8 cellular contexts compared by ENCODE assay signal in the genomic region with DNA sequence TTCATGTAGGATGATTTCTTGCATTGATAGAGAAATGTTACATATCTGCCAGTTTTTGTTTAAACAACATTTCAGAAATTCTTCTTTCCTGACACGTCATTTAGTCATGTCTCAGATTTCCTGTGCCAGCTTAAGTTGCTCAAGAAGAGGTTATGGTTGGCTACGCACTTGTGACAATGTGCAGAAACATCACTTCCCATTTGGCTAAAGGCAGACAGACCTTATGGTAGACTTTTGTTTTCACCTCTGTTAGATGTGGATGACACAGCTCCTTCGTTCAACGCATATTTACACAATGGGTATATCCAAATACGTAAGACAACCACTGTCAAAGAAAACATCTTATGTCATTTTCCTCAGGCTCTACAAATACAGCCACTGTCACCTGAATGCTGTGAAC.
A peak's percentile ranks its signal among the peaks of the same experiment; 100 is the strongest.
DNase-seq lines count a peak whose midpoint lies in the region; ATAC-seq and TF ChIP-seq lines count a peak whose summit lies in the region.

No MANE protein-coding gene starts in this region.

- H3K27ac Mint-ChIP-seq in dendritic cell treated with granulocyte-macrophage colony-stimulating factor and Interleukin-4, amounts not matched to agents 40 ng/mL and 50 ng/mL, for 4 days: peak overlapping the region; percentile 92
- H3K27ac Mint-ChIP-seq in natural killer cell: no peak overlapping the region

- TF ChIP-seq CTCF in natural killer cell (IDR thresholded peaks at IDR 0.05): no peak
- no peak for TF ChIP-seq CTCF in GM13976 (IDR thresholded peaks at IDR 0.05; ENCODE audit: borderline replicate concordance, control extremely low read depth, extremely low read depth, insufficient read depth, missing control alignments)

- in situ Hi-C loops in GM13976 (cut with MboI; ENCODE audit: low sequenced_read_pairs, unreplicated experiment): no loop called here

- H3K36me3 Mint-ChIP-seq in dendritic cell treated with granulocyte-macrophage colony-stimulating factor and Interleukin-4, amounts not matched to agents 40 ng/mL and 50 ng/mL, for 4 days (ENCODE audit: low read depth): no peaks in the 10 kb centered on the region
- H3K36me3 Mint-ChIP-seq in natural killer cell: no peaks in the 10 kb centered on the region

- DNase-seq in MV-4-11 (lab: John Stamatoyannopoulos, UW) (peak; percentile 90), natural killer cell (no peak), NCI-H1048 (lab: John Stamatoyannopoulos, UW) (no peak), GM13976 (ENCODE audit: low spot score) (no peak)
- DNase-seq in stimulated activated CD4-positive, alpha-beta T cell treated with anti-CD3 and anti-CD28 coated beads, Interleukin-15, amount 100 ng/mL, for 24 hours: no peak

- peaks cover 36% of the 10 kb centered on the region for H3K4me1 Mint-ChIP-seq in dendritic cell treated with granulocyte-macrophage colony-stimulating factor and Interleukin-4, amounts not matched to agents 40 ng/mL and 50 ng/mL, for 4 days (ENCODE audit: low read depth)
- H3K4me1 Mint-ChIP-seq in natural killer cell: peaks cover 7 to 8% of the 10 kb centered on the region in 2 donors

- ATAC-seq in GM18502 (IDR thresholded peaks at IDR 0.05; ENCODE audit: poor library complexity, unreplicated experiment) (peak; percentile 84), HG02610 (IDR thresholded peaks at IDR 0.05; ENCODE audit: unreplicated experiment) (peak; percentile 76), natural killer cell (peak; percentile 46 to 65 (median 50))

- intact Hi-C loops in dendritic cell treated with granulocyte-macrophage colony-stimulating factor and Interleukin-4, amounts not matched to agents 40 ng/mL and 50 ng/mL, for 4 days (cut with micrococcal nuclease): loop anchor here (1.0 to 2.0 kb wide), 3 partner anchors 32 to 126 kb away; partner anchors contain the start of genes DOCK4 and ZNF277
- intact Hi-C loops in natural killer cell (cut with micrococcal nuclease): no loop called here

- peak overlapping the region; percentile 68 for H3K4me3 Mint-ChIP-seq in dendritic cell treated with granulocyte-macrophage colony-stimulating factor and Interleukin-4, amounts not matched to agents 40 ng/mL and 50 ng/mL, for 4 days
- H3K4me3 Mint-ChIP-seq in natural killer cell: no peak overlapping the region

- no peaks in the 10 kb centered on the region for H3K27me3 Mint-ChIP-seq in dendritic cell treated with granulocyte-macrophage colony-stimulating factor and Interleukin-4, amounts not matched to agents 40 ng/mL and 50 ng/mL, for 4 days
- H3K27me3 Mint-ChIP-seq in natural killer cell (ENCODE audit: low read depth in 2 of 2): no peaks in the 10 kb centered on the region

- peaks cover under 1% of the 10 kb centered on the region for H3K9me3 Mint-ChIP-seq in dendritic cell treated with granulocyte-macrophage colony-stimulating factor and Interleukin-4, amounts not matched to agents 40 ng/mL and 50 ng/mL, for 4 days
- no peaks in the 10 kb centered on the region for H3K9me3 Mint-ChIP-seq in natural killer cell
